ENCODE assay signal across 8 cellular contexts in the genomic region with DNA sequence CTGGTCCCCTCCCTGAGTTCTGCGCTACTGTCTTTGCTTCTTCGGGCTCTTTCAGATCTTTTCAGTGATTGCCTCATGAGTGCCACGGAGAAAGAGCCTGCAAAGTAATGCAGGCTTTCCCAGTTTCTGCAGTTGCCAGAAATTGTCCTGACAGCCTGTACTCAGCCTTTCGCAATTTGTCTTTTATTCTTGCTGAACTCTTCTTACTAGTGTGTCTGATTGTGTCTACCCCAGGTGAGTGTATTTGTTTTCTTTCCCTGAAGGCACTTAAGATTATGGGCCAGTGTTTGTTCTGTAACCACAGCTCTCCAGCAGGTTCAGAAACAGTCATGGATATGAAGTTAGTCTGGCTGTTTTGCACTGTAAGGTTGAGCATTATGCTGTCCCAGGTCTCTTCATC. TPM values are rescaled to one million over a fixed set of nuclear protein-coding genes. Genes with fewer than 3 reads are reported as not detected.
A peak's percentile ranks its signal among the peaks of the same experiment; 100 is the strongest.
DNase-seq lines count a peak whose midpoint lies in the region; ATAC-seq and TF ChIP-seq lines count a peak whose summit lies in the region.
"Had no signal": no experiment of that assay in that cellular context is flagged by ENCODE, and none has a peak within 500 bp of the region (broad histone marks: within the 10 kb centered on the region; RNA-seq: fewer than 3 reads in every experiment).

No MANE protein-coding gene starts in this region.

- no peak overlapping the region for H3K4me3 Mint-ChIP-seq in H9

- no peak for TF ChIP-seq CTCF in H9 (conservative IDR thresholded peaks at IDR 0.05)
- TF ChIP-seq CTCF in PC-3 (conservative IDR thresholded peaks at IDR 0.05; ENCODE audit: low read depth, low read length) = no peak
- no peak for TF ChIP-seq CTCF in foreskin keratinocyte (conservative IDR thresholded peaks at IDR 0.05)
- TF ChIP-seq CTCF in sigmoid colon (IDR thresholded peaks at IDR 0.05) = no peak
- TF ChIP-seq CTCF in colonic mucosa (IDR thresholded peaks at IDR 0.05) = no peak

- peak overlapping the region; percentile 4 to 80 (median 42); a peak in 6 of 7 replicates for H3K27ac Mint-ChIP-seq in H9

- H2BK5ac ChIP-seq in H9 (ENCODE audit: insufficient read length, low read length) = no peak overlapping the region

- CTCF ChIA-PET in PC-3 (lab: Charles Lee) = no interaction called here

- no peaks in the 10 kb centered on the region for H3K36me3 ChIP-seq in PC-3 (ENCODE audit: low read depth, low read length)
- no peaks in the 10 kb centered on the region for H3K36me3 ChIP-seq in sigmoid colon
- H3K36me3 ChIP-seq in colonic mucosa = no peaks in the 10 kb centered on the region

- peaks cover 31% of the 10 kb centered on the region in 2 experiments for H3K4me1 Mint-ChIP-seq in H9

- no peak for TF ChIP-seq POLR2A in sigmoid colon (IDR thresholded peaks at IDR 0.05)

- DNase-seq in H9 (no peak), PC-3 (peak; percentile 75), foreskin keratinocyte (peak; percentile 61 to 63), sigmoid colon (peak; percentile 56), colonic mucosa (no peak), SKM-1 (lab: John Stamatoyannopoulos, UW; ENCODE audit: unreplicated experiment) (no peak), NCI-H82 treated with DMSO at 0.1 percent for 48 hours (lab: John Stamatoyannopoulos, UW; ENCODE audit: unreplicated experiment) (no peak)
- DNase-seq: substantia nigra had no signal

- no peak overlapping the region for H2BK15ac ChIP-seq in H9 (ENCODE audit: low read depth, low read length)

- H3K18ac ChIP-seq in H9 (ENCODE audit: insufficient read length, low read depth, low read length) = no peak overlapping the region

- no peak overlapping the region for H3K14ac ChIP-seq in H9 (ENCODE audit: insufficient read depth, low read length)

- no peak overlapping the region for H3K4ac ChIP-seq in H9 (ENCODE audit: low read depth, low read length)

- H3K79me2 ChIP-seq in H9 (ENCODE audit: insufficient read depth, low read length) = peaks cover 30% of the 10 kb centered on the region; the same call in 1 of the 2 replicates
- peaks cover 95% of the 10 kb centered on the region for H3K79me2 ChIP-seq in PC-3 (ENCODE audit: low read length)

- H3K36me3 Mint-ChIP-seq in H9 (ENCODE audit: insufficient read depth in 1 of 3, low read depth in 3 of 3) = peaks cover 12 to 19% (median 13%) of the 10 kb centered on the region in 3 experiments

- H4K91ac ChIP-seq in H9 (ENCODE audit: insufficient read length, low read depth, low read length) = no peak overlapping the region

- H4K20me1 ChIP-seq in H9 (ENCODE audit: control insufficient read depth, insufficient read depth, insufficient read length) (no peaks in the 10 kb centered on the region), PC-3 (ENCODE audit: low read length) (peaks cover 29% of the 10 kb centered on the region)

- no peaks in the 10 kb centered on the region for H3K9me2 ChIP-seq in PC-3 (replicated peaks; ENCODE audit: low read length)

- H3K9me3 Mint-ChIP-seq in H9 = peaks cover 10 to 16% of the 10 kb centered on the region in 2 experiments

- H2BK12ac ChIP-seq in H9 (ENCODE audit: insufficient read length, low read depth, low read length) = no peak overlapping the region

- H3K27ac ChIP-seq in H9 (ENCODE audit: insufficient read length, low read depth, low read length) (no peak overlapping the region), PC-3 (ENCODE audit: low read length) (0 out of 2 replicates have a peak overlapping the region, but pooled peaks have one; percentile 31), foreskin keratinocyte (no peak overlapping the region), sigmoid colon (no peak overlapping the region), colonic mucosa (no peak overlapping the region)

- POLR2A ChIA-PET in PC-3 (lab: Charles Lee; ENCODE audit: unreplicated experiment) = no interaction called here

- BruUV-seq in PC-3 (replicated peaks; lab: Mats Ljungman, UMichigan) = no TSS peak

- H3K4me3 ChIP-seq in PC-3 (ENCODE audit: low read length) (no peak overlapping the region), sigmoid colon (no peak overlapping the region), colonic mucosa (no peak overlapping the region)

- no peak overlapping the region for H3T11ph ChIP-seq in H9 (ENCODE audit: low read length)

- no peaks in the 10 kb centered on the region for H3K27me3 Mint-ChIP-seq in H9 (ENCODE audit: low read depth)

- H3K23me2 ChIP-seq in H9 (ENCODE audit: insufficient read length, low read depth, low read length, poor library complexity, severe bottlenecking) = no peaks in the 10 kb centered on the region

- no peak overlapping the region for H4K5ac ChIP-seq in H9 (ENCODE audit: insufficient read length, low read depth, low read length)

- H3K27me3 ChIP-seq in H9 (ENCODE audit: insufficient read depth, low read length) (no peaks in the 10 kb centered on the region), PC-3 (ENCODE audit: low read length) (no peaks in the 10 kb centered on the region), foreskin keratinocyte (no peaks in the 10 kb centered on the region), sigmoid colon (no peaks in the 10 kb centered on the region), colonic mucosa (no peaks in the 10 kb centered on the region)

- WGBS in H9 (ENCODE audit: extremely low coverage, insufficient read length, low lambda C conversion rate) = no CpG with 5 or more reads among the region's 4 CpGs
- WGBS in sigmoid colon, 2 donors = 26 to 56% methylated on average over 4 of the region's 4 CpGs

- H3K4me1 ChIP-seq in H9 (ENCODE audit: insufficient read depth, low read length) (no peaks in the 10 kb centered on the region; the same call in 1 of the 2 replicates), PC-3 (ENCODE audit: insufficient read depth, low read length) (peaks cover 24% of the 10 kb centered on the region), foreskin keratinocyte (no peaks in the 10 kb centered on the region), sigmoid colon (peaks cover 0 to 50% (median 39%) of the 10 kb centered on the region in 4 donors), colonic mucosa (no peaks in the 10 kb centered on the region)

- no peaks in the 10 kb centered on the region for H3F3A ChIP-seq in PC-3 (ENCODE audit: low read length, unreplicated experiment)

- no peak overlapping the region for H2BK120ac ChIP-seq in H9 (ENCODE audit: low read depth, low read length, poor library complexity, severe bottlenecking)

- peaks cover 13% of the 10 kb centered on the region for H3K79me1 ChIP-seq in H9 (ENCODE audit: insufficient read depth, low read depth, low read length, poor library complexity, severe bottlenecking)

- peak; percentile 98 for ATAC-seq in PC-3
- peak; percentile 26 for ATAC-seq in foreskin keratinocyte

- no peak for TF ChIP-seq EP300 in sigmoid colon (IDR thresholded peaks at IDR 0.05)

- H4K8ac ChIP-seq in H9 (replicated peaks; ENCODE audit: insufficient read length, low read depth, low read length) = no peak overlapping the region

- H3K9ac ChIP-seq in H9 (ENCODE audit: extremely low read depth, insufficient read length, low read length) (no peak overlapping the region), PC-3 (ENCODE audit: low read length) (no peak overlapping the region), colonic mucosa (ENCODE audit: low read depth in 2 of 2, low read length in 2 of 2) (no peak overlapping the region)

- intact Hi-C loops in PC-3 (cut with micrococcal nuclease) (loop anchor here (10.0 kb wide), 1 partner anchor 51 kb away; no protein-coding TSS in a partner anchor), sigmoid colon (cut with DNase I) (no loop called here), colonic mucosa (cut with DNase I) (no loop called here)

- no peak overlapping the region for H3K56ac ChIP-seq in H9 (ENCODE audit: insufficient read length, low read depth, low read length)

- H2AK5ac ChIP-seq in H9 (ENCODE audit: insufficient read length, low read length) = no peak overlapping the region

- H3K4me2 ChIP-seq in H9 (ENCODE audit: insufficient read depth, insufficient read length, low read length) (no peak overlapping the region), PC-3 (ENCODE audit: low read length) (peak overlapping the region; percentile 73)

- H3K23ac ChIP-seq in H9 (ENCODE audit: insufficient read length, low read depth, low read length) = no peak overlapping the region

- no peak overlapping the region for H2AFZ ChIP-seq in H9 (ENCODE audit: low read length)
- no peak overlapping the region for H2AFZ ChIP-seq in PC-3 (ENCODE audit: low read length)

- no peak overlapping the region for H2BK20ac ChIP-seq in H9 (ENCODE audit: low read depth, low read length, poor library complexity, severe bottlenecking)

- no peaks in the 10 kb centered on the region for H3K9me3 ChIP-seq in H9 (ENCODE audit: control insufficient read depth, low read depth, low read length)
- no peaks in the 10 kb centered on the region for H3K9me3 ChIP-seq in PC-3 (ENCODE audit: low read length)
- H3K9me3 ChIP-seq in sigmoid colon = no peaks in the 10 kb centered on the region
- no peaks in the 10 kb centered on the region for H3K9me3 ChIP-seq in colonic mucosa

RNA-seq across cellular contexts. Expression of gene FAM193A, which starts 47.1 kb away (rescaled TPM):
- total RNA-seq in H9 (2021) = 35.9 and 36.9 TPM in 2 replicates
- total RNA-seq in PC-3 (2014; rRNA removed) = 13.6 and 21.5 TPM in 2 replicates
- total RNA-seq in foreskin keratinocyte = 13.4 and 13.5 TPM in 2 replicates
- polyA plus RNA-seq in foreskin keratinocyte = 4.9 and 5.6 TPM in 2 replicates
- total RNA-seq in sigmoid colon = 10 to 100 TPM; 17.4 to 32.4 (median 20.1) TPM
- polyA plus RNA-seq in sigmoid colon = 10 to 100 TPM in 1 of 3 donors, 1 to 10 TPM in 2; 6.0 to 16.1 (median 6.9) TPM
- total RNA-seq in colonic mucosa = 10 to 100 TPM; 18.0 to 25.8 TPM

Comparison
In these comparisons a context has a peak if more than half of its experiments do, and no peak if none do; other contexts are left out.
1. DNase-seq: peak in PC-3 (single experiment), foreskin keratinocyte (2 of 2) and sigmoid colon (single experiment); none in H9 (single experiment), colonic mucosa (single experiment), SKM-1 (single experiment) and NCI-H82 treated with DMSO at 0.1 percent for 48 hours (single experiment).